Comparison of ENCODE assay signal across 1 cellular context in genomic region chr19:48872182-48872883, GRCh38.
TF ChIP-seq lines count a peak whose summit lies in the region.

PPP1R15A (plus strand) TSS chr19:48872421; CDS start chr19:48873234, 813 bp downstream.

TF ChIP-seq in HepG2, 621 proteins besides CTCF, POLR2A, EP300 and RAD21 (continued from another document):
- TF ChIP-seq KDM6A (CRISPR knock-in tag; IDR thresholded peaks at IDR 0.05; ENCODE audit: low read depth) (no peak), SIX4 (CRISPR knock-in tag; IDR thresholded peaks at IDR 0.05) (peak; percentile 33; the same call in 1 of the 2 replicates), ZNF30 (CRISPR knock-in tag; IDR thresholded peaks at IDR 0.05) (no peak), ZBTB38 (CRISPR knock-in tag; IDR thresholded peaks at IDR 0.05) (peak; percentile 63; the same call in 1 of the 2 replicates), NFATC3 (CRISPR knock-in tag; IDR thresholded peaks at IDR 0.05) (0 out of 2 replicates have a peak, but pooled peaks have one; percentile 89), ZFP36L1 (CRISPR knock-in tag; IDR thresholded peaks at IDR 0.05) (peak; percentile 63; the same call in 1 of the 2 replicates), ZNF792 (CRISPR knock-in tag; IDR thresholded peaks at IDR 0.05) (no peak), GATA4 (IDR thresholded peaks at IDR 0.05; ENCODE audit: borderline replicate concordance, low read depth) (peak; percentile 95), FOXC1 (CRISPR knock-in tag; IDR thresholded peaks at IDR 0.05; ENCODE audit: borderline replicate concordance) (0 out of 2 replicates have a peak, but pooled peaks have one; percentile 44), PHF5A (CRISPR knock-in tag; IDR thresholded peaks at IDR 0.05; ENCODE audit: low read depth, unreplicated experiment) (peak; percentile 79)
